In the genomic region with DNA sequence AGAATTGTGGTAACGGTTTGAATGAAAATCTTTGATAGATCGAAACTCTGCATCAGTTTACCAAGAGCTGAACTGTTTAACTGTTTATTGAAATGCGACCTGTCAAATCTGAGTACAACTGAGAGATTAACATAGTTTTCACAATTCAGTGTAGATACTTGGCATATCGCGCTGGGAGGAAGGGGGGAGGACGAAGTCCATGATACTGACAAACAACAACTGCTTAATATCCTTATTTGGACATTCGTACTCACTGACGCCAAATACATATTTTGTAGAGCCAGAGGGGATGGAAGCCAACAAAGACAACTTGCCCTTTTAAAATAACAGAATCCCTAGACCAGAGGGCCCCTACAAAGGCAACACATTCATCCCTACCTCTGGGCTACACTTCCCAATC, we compare ENCODE assay signal across 1 cellular context.
TF ChIP-seq lines count a peak whose summit lies in the region.

No MANE protein-coding gene starts in this region.

TF ChIP-seq in IMR-90, 13 proteins besides CTCF, POLR2A, EP300 and RAD21 (continued from another document):
- TF ChIP-seq SMC3 (IDR thresholded peaks at IDR 0.05; ENCODE audit: low read depth, low read length) (no peak), MXI1 (IDR thresholded peaks at IDR 0.05; ENCODE audit: borderline replicate concordance, low read depth, low read length) (no peak)
TF ChIP-seq in IMR-90: peak in this region for 0.
